Comparison of ENCODE assay signal across 20 cellular contexts in genomic region chr10:16565604-16566003, GRCh38. TPM values are rescaled to one million over a fixed set of nuclear protein-coding genes. Genes with fewer than 3 reads are reported as not detected.
DNase-seq lines count a peak whose midpoint lies in the region; TF ChIP-seq lines count a peak whose summit lies in the region.
"Had no signal": no experiment of that assay in that cellular context is flagged by ENCODE, and none has a peak within 500 bp of the region (broad histone marks: within the 10 kb centered on the region; RNA-seq: fewer than 3 reads in every experiment).

No MANE protein-coding gene starts in this region.

- WGBS in GM23248 (ENCODE audit: low coverage in 1 of 2, low lambda C conversion rate in 2 of 2, missing lambda C conversion rate in 2 of 2), 2 experiments = 15 to 22% methylated on average over 3 of the region's 3 CpGs

- no peaks in the 10 kb centered on the region for H3K9me3 ChIP-seq in GM23248 (ENCODE audit: low read depth)
- H3K9me3 ChIP-seq: MG63, SJSA1 had no signal

- H3K27ac ChIP-seq in GM23248 = no peak overlapping the region
- H3K27ac ChIP-seq: RWPE1, SJSA1 had no signal

- H3K27me3 ChIP-seq in GM23248 (replicated peaks; ENCODE audit: insufficient read depth) = no peaks in the 10 kb centered on the region; the same call in 1 of the 2 replicates
- H3K27me3 ChIP-seq: MG63, SJSA1 had no signal

- H3K4me3 ChIP-seq in GM23248 = no peak overlapping the region
- no peak overlapping the region for H3K4me3 ChIP-seq in fibroblast of pulmonary artery (replicated peaks; ENCODE audit: low read depth, low read length)
- H3K4me3 ChIP-seq: GM12878, MG63, SJSA1 had no signal

- DNase-seq in A172 (ENCODE audit: low spot score) (peak; percentile 4), GM23248 (no peak), SK-MEL-5 (ENCODE audit: low read depth, low spot score) (peak; percentile 6), fibroblast of pulmonary artery (ENCODE audit: low read depth) (peak; percentile 35), NCI-H1417 (lab: John Stamatoyannopoulos, UW) (no peak), KBM-7 (no peak)
- no peak for DNase-seq in activated effector memory CD4-positive, alpha-beta T cell treated with anti-CD3 and anti-CD28 coated beads, Interleukin-2, amount 50 U/mL, for 16 hours
- DNase-seq: CD4-positive, alpha-beta T cell; DMS79 treated with DMSO at 0.1 percent for 48 hours; Karpas-422; MG63; NCI-H1092; NCI-H2081 treated with DMSO at 0.1 percent for 48 hours; NCI-H345; NCI-H526; NK-92 treated with Interleukin-12 subunit alpha and Interleukin-12 subunit beta, amount 100 ng/mL, for 24 hours had no signal

- no peaks in the 10 kb centered on the region for H3K9me2 ChIP-seq in GM23248 (ENCODE audit: insufficient read depth)

- H3K9ac ChIP-seq in GM23248 = no peak overlapping the region

- no peaks in the 10 kb centered on the region for H3K36me3 ChIP-seq in GM23248 (ENCODE audit: low read depth)
- H3K36me3 ChIP-seq: MG63, SJSA1 had no signal

- H3K4me1 ChIP-seq in GM23248 (ENCODE audit: insufficient read depth) = no peaks in the 10 kb centered on the region
- H3K4me1 ChIP-seq: SJSA1 had no signal

- no peak overlapping the region for H3K4me2 ChIP-seq in GM23248 (ENCODE audit: unreplicated experiment)

- H3F3A ChIP-seq in GM23248 (ENCODE audit: insufficient read depth) = no peaks in the 10 kb centered on the region

- no peak for TF ChIP-seq CTCF in fibroblast of pulmonary artery (IDR thresholded peaks at IDR 0.05; ENCODE audit: low read length, missing control alignments)

- H2AFZ ChIP-seq in GM23248 = 0 out of 2 replicates have a peak overlapping the region, but pooled peaks have one; percentile 14

- H3K79me2 ChIP-seq in GM23248 (ENCODE audit: insufficient read depth) = no peaks in the 10 kb centered on the region

- H4K20me1 ChIP-seq in GM23248 (ENCODE audit: insufficient read depth) = no peaks in the 10 kb centered on the region

- in situ Hi-C loops in GM23248 (cut with MboI) (no loop called here), SK-MEL-5 (cut with HindIII; ENCODE audit: low pct_unique_long_range_greater_than_20kb, low sequenced_read_pairs) (no loop called here), KBM-7 (cut with MboI; ENCODE audit: low pct_unique_long_range_greater_than_20kb, low sequenced_read_pairs) (no loop called here)

RNA-seq across cellular contexts. Expression of gene C1QL3, which starts 43.9 kb away (rescaled TPM):
- total RNA-seq in A172 (2014; rRNA removed; shearing (Covaris generic)) = not detected in 2 replicates
- total RNA-seq in GM23248 (2014; rRNA removed; shearing (Covaris generic)) = not detected in 2 replicates
- 0.38 and 0.39 TPM in 2 replicates for polyA plus RNA-seq in GM23248 (2016; fragmentation: Nextera tagmentation; extraction: Ambion mirVana)
- not detected in 2 replicates for total RNA-seq in SK-MEL-5 (2014; rRNA removed; shearing (Covaris generic))
- polyA plus RNA-seq in SK-MEL-5 (2015; cell fraction: cytosol; rRNA removed) = 0.14 TPM in 1 of 2 replicates, not detected in the other
- polyA plus RNA-seq in SK-MEL-5 (2015; cell fraction: nucleus; rRNA removed) = not detected in 2 replicates
- total RNA-seq: CD4-positive, alpha-beta T cell; G401 had no signal

Comparison
In these comparisons a context has a peak if more than half of its experiments do, and no peak if none do; other contexts are left out.
1. DNase-seq: peak in A172 (single experiment), SK-MEL-5 (single experiment) and fibroblast of pulmonary artery (single experiment); none in GM23248 (single experiment), NCI-H1417 (0 of 3), activated effector memory CD4-positive, alpha-beta T cell treated with anti-CD3 and anti-CD28 coated beads, Interleukin-2, amount 50 U/mL, for 16 hours (single experiment) and KBM-7 (single experiment).